Comparison of ENCODE assay signal across 12 cellular contexts in the genomic region with DNA sequence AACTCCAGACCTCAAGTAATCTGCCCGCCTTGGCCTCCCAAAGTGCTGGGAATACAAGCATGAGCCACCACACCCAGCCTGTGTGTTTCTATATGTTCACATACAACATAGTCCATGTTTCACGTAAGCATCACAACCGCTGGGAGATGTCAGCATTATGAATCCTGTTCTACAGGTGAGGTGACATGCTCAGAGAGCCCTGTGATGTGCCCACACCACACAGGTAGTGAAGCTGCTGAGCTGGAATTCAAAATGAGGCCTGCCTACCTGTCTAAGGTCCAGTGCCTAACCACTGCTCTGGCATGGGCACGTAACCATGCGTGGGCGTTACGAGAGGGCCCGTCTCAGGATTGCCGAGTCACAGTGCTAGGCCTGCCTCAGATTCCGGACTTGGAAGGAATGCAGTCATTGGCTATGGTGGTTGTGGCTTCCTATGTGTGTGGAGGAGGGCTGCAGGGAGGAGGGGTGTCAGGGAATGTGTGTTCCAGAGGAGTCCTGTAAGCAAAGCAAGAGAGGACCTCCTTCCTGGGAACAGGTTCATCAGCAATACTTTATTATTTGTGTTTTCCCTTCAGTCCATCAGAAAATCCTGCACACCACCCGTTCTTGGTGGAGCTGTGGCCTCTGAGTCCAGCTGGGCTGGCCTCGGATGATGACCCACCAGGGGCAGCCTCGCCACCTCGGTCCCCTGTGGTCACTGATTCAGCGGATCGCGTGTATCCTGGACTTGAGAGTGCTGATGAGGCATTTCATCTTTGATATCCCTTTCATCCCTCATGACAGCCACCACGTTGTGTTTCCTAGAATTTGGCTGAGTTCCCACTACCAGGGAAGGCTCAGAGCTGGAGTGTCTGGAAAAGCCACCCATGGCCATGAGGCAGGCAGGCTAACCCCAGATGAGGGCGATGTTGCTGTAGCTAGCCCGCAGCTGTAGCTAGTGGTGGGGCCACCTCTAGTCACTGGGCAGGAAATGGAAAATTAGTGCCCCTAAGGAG. TPM values are rescaled to one million over a fixed set of nuclear protein-coding genes. Genes with fewer than 3 reads are reported as not detected.
DNase-seq lines count a peak whose midpoint lies in the region; ATAC-seq, FAIRE-seq and TF ChIP-seq lines count a peak whose summit lies in the region.
"Had no signal": no experiment of that assay in that cellular context is flagged by ENCODE, and none has a peak within 500 bp of the region (broad histone marks: within the 10 kb centered on the region; RNA-seq: fewer than 3 reads in every experiment).

No MANE protein-coding gene starts in this region.

- H3K9ac ChIP-seq in DND-41 (ENCODE audit: low read depth, low read length) (no peak overlapping the region), H1 (replicated peaks in 1 of 4; ENCODE audit: extremely low read depth in 1 of 4, low read depth in 3 of 4, low read length in 3 of 4) (no peak overlapping the region)

- H2AK5ac ChIP-seq in H1 (ENCODE audit: low read depth, low read length): no peak overlapping the region; the same call in 1 of the 2 replicates

- no peaks in the 10 kb centered on the region for H3K36me3 Mint-ChIP-seq in osteocyte (ENCODE audit: unreplicated experiment)
- H3K36me3 Mint-ChIP-seq: immature natural killer cell had no signal

- H2BK12ac ChIP-seq in H1 (ENCODE audit: low read depth, low read length): peak overlapping the region; percentile 40

- peak overlapping the region; percentile 7 for H2BK5ac ChIP-seq in H1 (ENCODE audit: low read depth, low read length)

- peaks cover 19% of the 10 kb centered on the region for H3K79me1 ChIP-seq in H1 (ENCODE audit: low read depth, low read length)

- no peaks in the 10 kb centered on the region for H3K23me2 ChIP-seq in H1 (ENCODE audit: low read depth, low read length)

- H2BK15ac ChIP-seq in H1 (ENCODE audit: low read length): peak overlapping the region; percentile 48

- H4K5ac ChIP-seq in H1 (ENCODE audit: insufficient read length, low read depth, low read length): no peak overlapping the region

- H3K27ac ChIP-seq in DND-41 (ENCODE audit: low read length): peak overlapping the region; percentile 8; the same call in 1 of the 2 replicates
- H3K27ac ChIP-seq in H1 (ENCODE audit: low read depth, low read length): peak overlapping the region; percentile 52; the same call in 1 of the 2 replicates

- H3K18ac ChIP-seq in H1 (ENCODE audit: extremely low read depth, low read length): no peak overlapping the region; the same call in 1 of the 2 replicates

- H3K27ac Mint-ChIP-seq in osteocyte (ENCODE audit: unreplicated experiment): peak overlapping the region; percentile 52
- H3K27ac Mint-ChIP-seq: immature natural killer cell had no signal

- H3K56ac ChIP-seq in H1 (replicated peaks; ENCODE audit: insufficient read length, low read depth, low read length): no peak overlapping the region

- peaks cover 51% of the 10 kb centered on the region for H3K4me1 Mint-ChIP-seq in osteocyte (ENCODE audit: unreplicated experiment)
- H3K4me1 Mint-ChIP-seq: immature natural killer cell had no signal

- 89% methylated on average over 20 of the region's 20 CpGs; no CpG with 5 or more reads in 1 of the 2 experiments for WGBS in H1 (ENCODE audit: extremely low coverage in 1 of 2, insufficient coverage in 1 of 2, insufficient read length in 1 of 2, insufficient replicate concordance in 2 of 2, low coverage in 1 of 2, low lambda C conversion rate in 2 of 2, missing lambda C conversion rate in 1 of 2), 2 experiments

- H3K27me3 ChIP-seq in DND-41 (ENCODE audit: insufficient read depth, low read length, poor library complexity) (no peaks in the 10 kb centered on the region), H1 (replicated peaks in 1 of 4; ENCODE audit: control insufficient read depth in 3 of 4, extremely low read depth in 1 of 4, insufficient read depth in 3 of 4, low read length in 3 of 4) (no peaks in the 10 kb centered on the region)

- no peaks in the 10 kb centered on the region for H3K27me3 Mint-ChIP-seq in osteocyte (ENCODE audit: unreplicated experiment)

- H3K36me3 ChIP-seq in DND-41 (ENCODE audit: insufficient read depth, low read length) (peaks cover 93% of the 10 kb centered on the region), H1 (ENCODE audit: control insufficient read depth in 2 of 4, insufficient read depth in 4 of 4, low read length in 3 of 4) (peaks cover 8 to 22% (median 14%) of the 10 kb centered on the region in 4 experiments; a peak in 7 of 8 replicates)

- peak overlapping the region; percentile 57 for H4K91ac ChIP-seq in H1 (replicated peaks; ENCODE audit: insufficient read length, low read length)

- H4K8ac ChIP-seq in H1 (ENCODE audit: extremely low read depth, insufficient read depth, low read length): 0 out of 2 replicates have a peak overlapping the region, but pooled peaks have one; percentile 7

- H3K4me1 ChIP-seq in DND-41 (ENCODE audit: insufficient read depth, low read length): no peaks in the 10 kb centered on the region; the same call in 1 of the 2 replicates
- H3K4me1 ChIP-seq in H1 (replicated peaks in 1 of 4; ENCODE audit: control insufficient read depth in 3 of 4, insufficient read depth in 4 of 4, low read length in 3 of 4): peaks cover 0 to 11% (median 7%) of the 10 kb centered on the region in 4 experiments

- FAIRE-seq in H1 (lab: Jason Lieb, UNC): no peak

- H3K4me2 ChIP-seq in DND-41 (ENCODE audit: insufficient read depth, low read length): no peak overlapping the region
- H3K4me2 ChIP-seq in H1 (ENCODE audit: insufficient read depth in 1 of 2, low read depth in 2 of 2, low read length in 2 of 2): no peak overlapping the region

- POLR2A ChIA-PET in H1 (lab: Charles Lee; ENCODE audit: partially characterized antibody): interaction anchor here (5.9 kb wide), 1 partner anchor 28 kb away, joined by 35 read pairs; the partner anchor contains the start of gene HK2

- H3K9me3 Mint-ChIP-seq in osteocyte (ENCODE audit: unreplicated experiment): no peaks in the 10 kb centered on the region
- H3K9me3 Mint-ChIP-seq: immature natural killer cell had no signal

- no peak for TF ChIP-seq CTCF in DND-41 (IDR thresholded peaks at IDR 0.05; ENCODE audit: borderline replicate concordance, extremely low read depth, low read length, poor library complexity, severe bottlenecking)
- peak in 2 of 3 experiments; percentile 3 to 48; a peak in 1 of 4 replicates for TF ChIP-seq CTCF in H1 (IDR thresholded peaks at IDR 0.05; ENCODE audit: control extremely low read depth in 1 of 3, insufficient read depth in 1 of 3, low read depth in 1 of 3, low read length in 3 of 3)
- no peak for TF ChIP-seq CTCF in osteocyte (IDR thresholded peaks at IDR 0.05)

- no peak for TF ChIP-seq EP300 in H1 (IDR thresholded peaks at IDR 0.05; ENCODE audit: borderline replicate concordance in 1 of 2, low read depth in 2 of 2, low read length in 2 of 2)

- H2AFZ ChIP-seq in DND-41 (ENCODE audit: low read depth, low read length): no peak overlapping the region
- H2AFZ ChIP-seq in H1 (ENCODE audit: low read length): no peak overlapping the region

- H3K4me3 Mint-ChIP-seq in osteocyte (ENCODE audit: unreplicated experiment): no peak overlapping the region
- H3K4me3 Mint-ChIP-seq: immature natural killer cell had no signal

- peaks cover 73% of the 10 kb centered on the region for H3K79me2 ChIP-seq in DND-41 (ENCODE audit: insufficient read depth, low read length)
- peaks cover 0 to 89% of the 10 kb centered on the region in 2 experiments; a peak in 3 of 4 replicates for H3K79me2 ChIP-seq in H1 (ENCODE audit: control insufficient read depth in 1 of 2, insufficient read depth in 2 of 2, low read length in 2 of 2)

- H3K23ac ChIP-seq in H1 (ENCODE audit: insufficient read length): no peak overlapping the region

- H3K9me3 ChIP-seq in DND-41 (ENCODE audit: insufficient read depth, low read length, severe bottlenecking) (no peaks in the 10 kb centered on the region), H1 (ENCODE audit: insufficient read depth in 2 of 2, low read depth in 1 of 2, low read length in 1 of 2) (no peaks in the 10 kb centered on the region)

- DNase-seq in DND-41 (no peak), M059J (ENCODE audit: low read depth) (peak; percentile 96), H1 (ENCODE audit: low read depth in 1 of 2, low spot score in 2 of 2) (no peak), osteocyte (ENCODE audit: extremely low spot score, unreplicated experiment) (no peak), NCI-H526 (lab: John Stamatoyannopoulos, UW) (no peak), NCI-H510A treated with DMSO at 0.1 percent for 48 hours (lab: John Stamatoyannopoulos, UW) (no peak)
- DNase-seq in activated CD8-positive, alpha-beta memory T cell treated with anti-CD3 and anti-CD28 coated beads, Interleukin-2, amount 50 U/mL, for 48 hours: no peak
- DNase-seq: central memory CD4-positive, alpha-beta T cell; immature natural killer cell; retina; stimulated activated CD8-positive, alpha-beta memory T cell treated with anti-CD3 and anti-CD28 coated beads, Interleukin-4, amount 100 ng/mL, for 48 hours had no signal

- ATAC-seq in DND-41 (ENCODE audit: insufficient read depth, low read depth): no peak
- no peak for ATAC-seq in GM18907 (IDR thresholded peaks at IDR 0.05; ENCODE audit: unreplicated experiment)

- no peak overlapping the region for H3K4ac ChIP-seq in H1 (replicated peaks; ENCODE audit: insufficient read length, low read depth, low read length)

- H3K4me3 ChIP-seq in DND-41 (ENCODE audit: low read depth in 1 of 2, low read length in 2 of 2) (no peak overlapping the region), H1 (ENCODE audit: extremely low read depth in 1 of 4, insufficient read depth in 2 of 4, low read depth in 3 of 4, low read length in 4 of 4) (no peak overlapping the region)

- no peak overlapping the region for H3K14ac ChIP-seq in H1 (ENCODE audit: insufficient read length)

- peak in 1 of 2 experiments; percentile 23; a peak in 3 of 4 replicates for TF ChIP-seq RAD21 in H1 (IDR thresholded peaks at IDR 0.05 in 1 of 2, conservative IDR thresholded peaks at IDR 0.05 in 1 of 2; ENCODE audit: low read depth in 2 of 2, low read length in 2 of 2)

- no peak overlapping the region for H2BK120ac ChIP-seq in H1 (replicated peaks; ENCODE audit: low read depth, low read length)

- H2BK20ac ChIP-seq in H1 (ENCODE audit: low read length): no peak overlapping the region

- CTCF ChIA-PET in H1 (lab: Charles Lee; ENCODE audit: partially characterized antibody): interaction anchor here (0.7 to 4.0 kb wide), 10 partner anchors 8 to 174 kb away, joined by 3 to 27 read pairs (median 4); no protein-coding TSS in a partner anchor

- H4K20me1 ChIP-seq in DND-41 (ENCODE audit: insufficient read depth, low read length) (peaks cover 67% of the 10 kb centered on the region), H1 (replicated peaks in 1 of 2; ENCODE audit: control insufficient read depth in 1 of 2, insufficient read depth in 2 of 2, low read length in 2 of 2) (peaks cover 5 to 19% of the 10 kb centered on the region in 2 experiments)

- TF ChIP-seq POLR2A in H1 (IDR thresholded peaks at IDR 0.05; ENCODE audit: control extremely low read depth in 1 of 2, low read depth in 2 of 2, low read length in 2 of 2): no peak

RNA-seq across cellular contexts. Expression of gene HK2, which starts 31.1 kb away (rescaled TPM):
- total RNA-seq in M059J (2014; rRNA removed; shearing (Covaris generic)): 14.2 and 23.1 TPM in 2 replicates
- total RNA-seq in H1 (2021; fragmentation: NEBNext Ultra II Directional; extraction: Animal tissue kit (Norgen Biotek cat#: 25700)): 61.0 and 61.9 TPM in 2 replicates
- 22.1 and 33.1 TPM in 2 replicates for polyA plus RNA-seq in H1 (2011; rRNA removed)
- polyA plus RNA-seq in H1 (2011; cell fraction: cytosol; rRNA removed): 38.9 TPM
- polyA plus RNA-seq in H1 (2011; cell fraction: nucleus; rRNA removed): 53.3 TPM
- polyA plus RNA-seq in H1 (2012, experiment 1 of 2): 39.9 to 47.1 TPM (median 45.6 TPM) in 4 replicates
- 7.5 TPM for polyA plus RNA-seq in H1 (2012, experiment 2 of 2)
- polyA plus RNA-seq in H1 (2013, experiment 1 of 2): 20.1 TPM
- polyA plus RNA-seq in H1 (2013, experiment 2 of 2): 17.7 TPM
- polyA minus RNA-seq in H1 (2011; rRNA and poly(A)+ RNA removed): 105 and 109 TPM in 2 replicates
- polyA minus RNA-seq in H1 (2011; cell fraction: cytosol; rRNA and poly(A)+ RNA removed): 61.6 TPM
- 53.2 TPM for polyA minus RNA-seq in H1 (2011; cell fraction: nucleus; rRNA and poly(A)+ RNA removed)
- total RNA-seq in osteocyte: 13.8 and 14.1 TPM in 2 replicates

Comparison
In these comparisons a context has a peak if more than half of its experiments do, and no peak if none do; other contexts are left out.
1. CTCF ChIP-seq: peak in H1 (2 of 3); none in DND-41 (single experiment) and osteocyte (single experiment).